26 cellular contexts compared by ENCODE assay signal in the genomic region with DNA sequence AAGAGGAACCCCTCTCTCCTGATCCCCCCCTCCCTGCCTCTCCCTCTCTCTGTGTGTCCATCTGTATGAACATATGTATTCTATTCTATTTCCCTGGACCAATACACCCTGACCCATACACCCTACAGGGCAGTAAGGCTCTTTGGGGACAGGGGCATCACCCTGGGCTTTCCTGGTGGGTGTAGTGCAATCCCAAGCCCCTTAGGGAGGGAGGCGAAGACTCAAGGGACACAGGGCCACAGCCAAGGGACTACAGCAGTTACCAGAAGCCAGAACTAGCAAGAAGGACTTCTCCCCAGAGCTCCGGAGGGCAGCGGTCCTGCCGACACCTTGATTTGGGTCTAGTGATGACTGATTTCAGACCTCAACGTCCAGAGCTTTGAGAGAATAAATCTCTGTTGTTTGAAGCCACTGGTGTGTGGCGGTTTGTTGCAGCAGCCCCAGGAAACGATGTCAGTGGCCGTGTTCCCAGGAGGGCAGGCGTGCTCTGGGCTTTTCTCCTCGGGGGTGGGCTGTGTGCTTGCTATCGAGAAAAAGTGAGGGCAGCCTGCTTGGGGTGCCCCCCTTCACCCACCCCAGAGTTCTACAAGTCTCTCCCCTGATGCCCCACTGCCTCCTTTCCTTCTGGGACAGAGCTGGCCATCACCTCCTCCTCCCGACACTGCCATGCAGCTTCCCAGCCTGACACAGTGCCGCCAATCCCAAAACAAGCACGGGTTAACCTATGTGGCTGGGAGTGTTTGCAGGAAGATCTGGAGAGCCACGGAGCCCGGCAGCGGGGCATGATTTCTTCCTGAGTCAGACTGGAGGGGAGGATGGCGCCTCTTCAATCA.
DNase-seq lines count a peak whose midpoint lies in the region; ATAC-seq and TF ChIP-seq lines count a peak whose summit lies in the region.
"Had no signal": no experiment of that assay in that cellular context is flagged by ENCODE, and none has a peak within 500 bp of the region (broad histone marks: within the 10 kb centered on the region; RNA-seq: fewer than 3 reads in every experiment).

No MANE protein-coding gene starts in this region.

- H3K9me3 ChIP-seq in BLaER1 (no peaks in the 10 kb centered on the region), endodermal cell (ENCODE audit: control insufficient read depth, low read length) (no peaks in the 10 kb centered on the region)
- H3K9me3 ChIP-seq: BE2C, esophagus squamous epithelium, gastrocnemius medialis, HAP-1, tibial nerve had no signal

- WGBS in endodermal cell (ENCODE audit: insufficient coverage in 1 of 2, insufficient read length in 1 of 2), 2 experiments, result 86 to 92% methylated on average over 4 to 18 of the region's 18 CpGs

- H3K4me1 Mint-ChIP-seq in endodermal cell (peaks cover 18% of the 10 kb centered on the region), nephron progenitor cell (peaks cover 14% of the 10 kb centered on the region), immature natural killer cell (no peaks in the 10 kb centered on the region)
- H3K4me1 Mint-ChIP-seq: activated CD4-positive, alpha-beta T cell treated with anti-CD3 and anti-CD28 coated beads, Interleukin-2, amount 10 ng/mL, durations not matched to agents 24 days and 14 days; IgD-negative memory B cell had no signal

- peak overlapping the region; percentile 89 for H3K4me2 ChIP-seq in BLaER1
- H3K4me2 ChIP-seq: hepatocyte had no signal

- no peak for TF ChIP-seq CTCF in endodermal cell (conservative IDR thresholded peaks at IDR 0.05)
- TF ChIP-seq CTCF in nephron progenitor cell (IDR thresholded peaks at IDR 0.05), result no peak

- H3K4me3 ChIP-seq in BLaER1, result peak overlapping the region; percentile 52
- H3K4me3 ChIP-seq in endodermal cell (ENCODE audit: low read length), result no peak overlapping the region
- H3K4me3 ChIP-seq: esophagus squamous epithelium, gastrocnemius medialis, HAP-1, hepatocyte, tibial nerve had no signal

- H3K36me3 ChIP-seq in BLaER1 (no peaks in the 10 kb centered on the region), endodermal cell (ENCODE audit: control insufficient read depth, insufficient read depth, low read length) (no peaks in the 10 kb centered on the region)
- H3K36me3 ChIP-seq: BE2C, esophagus squamous epithelium, gastrocnemius medialis, HAP-1, tibial nerve had no signal

- H3K4me3 Mint-ChIP-seq in endodermal cell, result no peak overlapping the region
- H3K4me3 Mint-ChIP-seq in nephron progenitor cell, result no peak overlapping the region
- H3K4me3 Mint-ChIP-seq in immature natural killer cell, result no peak overlapping the region
- H3K4me3 Mint-ChIP-seq: activated CD4-positive, alpha-beta T cell treated with anti-CD3 and anti-CD28 coated beads, Interleukin-2, amount 10 ng/mL, durations not matched to agents 24 days and 14 days; activated T-cell treated with anti-CD3 and anti-CD28 coated beads, Interleukin-2, amount 50 U/mL, for 4 hours; IgD-negative memory B cell had no signal

- peak overlapping the region; percentile 35 for H3K27ac Mint-ChIP-seq in endodermal cell
- H3K27ac Mint-ChIP-seq in nephron progenitor cell, result peak overlapping the region; percentile 81
- H3K27ac Mint-ChIP-seq in immature natural killer cell, result no peak overlapping the region
- H3K27ac Mint-ChIP-seq: activated CD4-positive, alpha-beta T cell treated with anti-CD3 and anti-CD28 coated beads, Interleukin-2, amount 10 ng/mL, durations not matched to agents 24 days and 14 days; IgD-negative memory B cell had no signal

- no peaks in the 10 kb centered on the region for H4K20me1 ChIP-seq in BLaER1

- H3K4me1 ChIP-seq in BLaER1 (peaks cover 69% of the 10 kb centered on the region), endodermal cell (ENCODE audit: control insufficient read depth, insufficient read depth, low read length) (no peaks in the 10 kb centered on the region)
- H3K4me1 ChIP-seq: BE2C, esophagus squamous epithelium, gastrocnemius medialis, HAP-1, tibial nerve had no signal

- DNase-seq in endodermal cell (peak; percentile 50), nephron progenitor cell (no peak), iPS-NIHi7 (ENCODE audit: extremely low spot score) (no peak), NCI-H1694 (lab: John Stamatoyannopoulos, UW) (no peak), immature natural killer cell (no peak)
- DNase-seq: ACHN; activated CD4-positive, alpha-beta T cell treated with anti-CD3 and anti-CD28 coated beads, Interleukin-2, amount 10 ng/mL, durations not matched to agents 24 days and 14 days; activated T-cell treated with anti-CD3 and anti-CD28 coated beads, Interleukin-2, amount 50 U/mL, for 4 hours; BE2C; caudate nucleus; DMS153; esophagus squamous epithelium; gastrocnemius medialis; NCI-H1436 treated with DMSO at 0.1 percent for 48 hours; NCI-H2107; NCI-H82; SIG-M5; stimulated activated CD4-positive, alpha-beta T cell treated with anti-CD3 and anti-CD28 coated beads, Interleukin-4, amount 100 ng/mL, for 1 hour; T1000 had no signal

- H3K27me3 ChIP-seq in BLaER1, result no peaks in the 10 kb centered on the region
- H3K27me3 ChIP-seq in endodermal cell (ENCODE audit: control insufficient read depth, insufficient read depth, low read length, poor library complexity, severe bottlenecking), result peaks cover 11% of the 10 kb centered on the region
- H3K27me3 ChIP-seq: BE2C, gastrocnemius medialis, tibial nerve had no signal

- H3K9ac ChIP-seq in BLaER1, result peak overlapping the region; percentile 47
- no peak overlapping the region for H3K9ac ChIP-seq in endodermal cell (ENCODE audit: extremely low read depth, low read length, poor library complexity, severe bottlenecking)

- H3K27me3 Mint-ChIP-seq in endodermal cell (ENCODE audit: insufficient read depth) (peaks cover 13% of the 10 kb centered on the region), nephron progenitor cell (ENCODE audit: low read depth, poor library complexity) (peaks cover 9% of the 10 kb centered on the region), immature natural killer cell (ENCODE audit: low read depth in 3 of 3) (peaks cover 0 to 2% (median 0%) of the 10 kb centered on the region in 3 donors)
- H3K27me3 Mint-ChIP-seq: activated CD4-positive, alpha-beta T cell treated with anti-CD3 and anti-CD28 coated beads, Interleukin-2, amount 10 ng/mL, durations not matched to agents 24 days and 14 days had no signal

- H3K9me3 Mint-ChIP-seq in endodermal cell (no peaks in the 10 kb centered on the region), nephron progenitor cell (no peaks in the 10 kb centered on the region), immature natural killer cell (no peaks in the 10 kb centered on the region)
- H3K9me3 Mint-ChIP-seq: activated CD4-positive, alpha-beta T cell treated with anti-CD3 and anti-CD28 coated beads, Interleukin-2, amount 10 ng/mL, durations not matched to agents 24 days and 14 days; activated T-cell treated with anti-CD3 and anti-CD28 coated beads, Interleukin-2, amount 50 U/mL, for 4 hours; IgD-negative memory B cell had no signal

- H3K27ac ChIP-seq in BLaER1 (peak overlapping the region; percentile 66), endodermal cell (ENCODE audit: low read depth, low read length) (no peak overlapping the region)
- H3K27ac ChIP-seq: esophagus squamous epithelium, gastrocnemius medialis, hepatocyte, tibial nerve had no signal

- H3K36me3 Mint-ChIP-seq in endodermal cell (ENCODE audit: low read depth) (no peaks in the 10 kb centered on the region), nephron progenitor cell (ENCODE audit: low read depth) (no peaks in the 10 kb centered on the region), immature natural killer cell (no peaks in the 10 kb centered on the region)
- H3K36me3 Mint-ChIP-seq: IgD-negative memory B cell had no signal

- peak; percentile 43 for ATAC-seq in HG03103 (IDR thresholded peaks at IDR 0.05; ENCODE audit: low read depth, unreplicated experiment)
- ATAC-seq: activated T-cell treated with anti-CD3 and anti-CD28 coated beads, Interleukin-2, amount 50 U/mL, for 4 hours; gastrocnemius medialis; left lobe of liver had no signal

Comparison
In these comparisons a context has a peak if more than half of its experiments do, and no peak if none do; other contexts are left out.
1. H3K27ac Mint-ChIP-seq: peak in endodermal cell (single experiment) and nephron progenitor cell (single experiment); none in immature natural killer cell (0 of 6).